Comparison of ENCODE assay signal across 22 cellular contexts in the genomic region with DNA sequence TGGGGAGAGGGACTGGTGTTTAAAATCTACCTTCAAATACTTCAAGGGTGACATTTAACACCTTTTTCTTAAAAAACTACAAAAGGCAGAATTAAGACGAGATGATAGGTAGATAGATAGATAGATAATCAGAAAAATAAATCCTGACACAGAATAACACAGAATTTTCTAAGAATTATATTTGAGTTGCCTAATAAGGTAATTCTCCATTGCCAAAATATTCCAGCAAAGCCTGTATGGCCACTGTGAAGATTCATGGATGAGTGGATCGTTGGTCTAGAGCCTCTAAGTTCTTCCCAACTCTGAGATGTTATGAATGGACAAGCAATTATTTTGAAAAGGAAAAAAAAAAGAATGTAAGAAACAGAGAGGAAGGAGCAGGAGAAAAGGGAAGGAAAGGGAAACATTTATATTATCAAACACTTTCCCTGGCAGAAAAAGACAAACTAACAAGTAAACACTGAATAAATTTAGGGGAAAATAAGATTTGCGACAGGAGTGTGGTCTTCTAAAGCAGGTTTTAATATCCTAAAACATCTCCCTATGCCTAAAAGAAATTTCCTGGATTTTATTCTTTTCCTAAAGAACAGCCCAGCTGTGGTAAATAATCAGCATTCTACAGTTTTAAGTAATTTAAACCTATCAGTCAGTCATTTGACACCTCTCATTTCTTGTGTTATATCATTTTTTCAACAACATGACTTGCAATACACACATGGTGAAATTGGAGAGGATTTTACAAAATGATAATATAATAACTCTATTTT. TPM values are rescaled to one million over a fixed set of nuclear protein-coding genes. Genes with fewer than 3 reads are reported as not detected.
DNase-seq lines count a peak whose midpoint lies in the region; ATAC-seq and TF ChIP-seq lines count a peak whose summit lies in the region.
"Had no signal": no experiment of that assay in that cellular context is flagged by ENCODE, and none has a peak within 500 bp of the region (broad histone marks: within the 10 kb centered on the region; RNA-seq: fewer than 3 reads in every experiment).

No MANE protein-coding gene starts in this region.

- H3K9me3 ChIP-seq in HCT116 (ENCODE audit: control insufficient read depth in 1 of 2, insufficient read depth in 1 of 2, low read depth in 1 of 2, low read length in 2 of 2) (peaks cover 0 to 7% of the 10 kb centered on the region in 2 experiments; a peak in 1 of 4 replicates), SK-N-MC (ENCODE audit: low read depth, low read length) (no peaks in the 10 kb centered on the region; the same call in 1 of the 2 replicates), tibial nerve (no peaks in the 10 kb centered on the region), psoas muscle (no peaks in the 10 kb centered on the region)
- H3K9me3 ChIP-seq: BE2C had no signal

- RAD21 ChIA-PET in HCT116 (lab: Charles Lee; ENCODE audit: low non-redundant PET in 1 of 2, low total read pairs in 2 of 2, uncharacterized antibody in 2 of 2, unreplicated experiment in 2 of 2) = no interaction called here

- DNase-seq in HCT116 (ENCODE audit: low read depth, low spot score) = no peak
- no peak for DNase-seq in SK-N-MC (ENCODE audit: low read depth, low spot score)
- no peak for DNase-seq in tibial nerve (ENCODE audit: low spot score in 2 of 2)
- DNase-seq in NCI-H82 treated with DMSO at 0.1 percent for 48 hours (lab: John Stamatoyannopoulos, UW; ENCODE audit: unreplicated experiment) = no peak
- no peak for DNase-seq in cerebellar cortex (ENCODE audit: low spot score)
- DNase-seq in psoas muscle = no peak
- DNase-seq: BE2C; Calu3; CD4-positive, alpha-beta T cell; DMS53; H9; MV-4-11; NCI-H1417; NCI-H1930; NCI-H446; NCI-H69; NK-92 treated with Interleukin-12 subunit alpha and Interleukin-12 subunit beta, amount 100 ng/mL, for 24 hours; RPMI8226; SIG-M5 had no signal

- TF ChIP-seq CTCF in HCT116 (IDR thresholded peaks at IDR 0.05 in 2 of 3, conservative IDR thresholded peaks at IDR 0.05 in 1 of 3; ENCODE audit: borderline replicate concordance in 1 of 3, insufficient read depth in 1 of 3, low read depth in 2 of 3, low read length in 2 of 3) = no peak
- no peak for TF ChIP-seq CTCF in tibial nerve (IDR thresholded peaks at IDR 0.05)
- no peak for TF ChIP-seq CTCF in psoas muscle (IDR thresholded peaks at IDR 0.05)

- H3K4me1 ChIP-seq in HCT116 (ENCODE audit: control insufficient read depth in 1 of 2, insufficient read depth in 2 of 2, low read length in 2 of 2) (peaks cover 9 to 31% of the 10 kb centered on the region in 2 experiments; a peak in 3 of 4 replicates), rectal smooth muscle tissue (ENCODE audit: control insufficient read depth, insufficient read depth, low read length) (peaks cover 12% of the 10 kb centered on the region), tibial nerve (peaks cover 2 to 43% (median 9%) of the 10 kb centered on the region in 4 donors), psoas muscle (no peaks in the 10 kb centered on the region)
- H3K4me1 ChIP-seq: BE2C had no signal

- no peaks in the 10 kb centered on the region; the same call in 1 of the 2 replicates for H3K79me2 ChIP-seq in HCT116 (ENCODE audit: insufficient read depth, low read length)

- 58 to 65% methylated on average over 3 of the region's 3 CpGs for WGBS in tibial nerve, 2 donors
- WGBS in psoas muscle, 3 donors = 62 to 69% (median 65%) methylated on average over 3 of the region's 3 CpGs

- no peak overlapping the region for H3K9ac ChIP-seq in HCT116 (ENCODE audit: low read length)
- peak overlapping the region; percentile 30 for H3K9ac ChIP-seq in SK-N-MC (ENCODE audit: insufficient read length)
- H3K9ac ChIP-seq in rectal smooth muscle tissue (ENCODE audit: low read length) = no peak overlapping the region

- TF ChIP-seq EP300 in tibial nerve (IDR thresholded peaks at IDR 0.05) = no peak

- POLR2A ChIA-PET in HCT116 (lab: Charles Lee) = no interaction called here

- TF ChIP-seq RAD21 in HCT116 (IDR thresholded peaks at IDR 0.05; ENCODE audit: low read depth) = no peak

- H3K36me3 ChIP-seq in HCT116 (ENCODE audit: control insufficient read depth in 1 of 2, insufficient read depth in 2 of 2, low read length in 2 of 2) (no peaks in the 10 kb centered on the region), SK-N-MC (ENCODE audit: insufficient read depth, low read length) (no peaks in the 10 kb centered on the region), rectal smooth muscle tissue (ENCODE audit: control insufficient read depth, insufficient read depth, low read length) (no peaks in the 10 kb centered on the region), tibial nerve (no peaks in the 10 kb centered on the region), psoas muscle (ENCODE audit: insufficient read depth in 1 of 2, low read depth in 1 of 2) (no peaks in the 10 kb centered on the region)
- H3K36me3 ChIP-seq: BE2C had no signal

- H3K4me3 ChIP-seq in HCT116 (replicated peaks in 1 of 2; ENCODE audit: low read depth in 1 of 2, low read length in 2 of 2) = no peak overlapping the region
- no peak overlapping the region for H3K4me3 ChIP-seq in SK-N-MC
- no peak overlapping the region for H3K4me3 ChIP-seq in rectal smooth muscle tissue (ENCODE audit: low read length)
- H3K4me3 ChIP-seq in tibial nerve = no peak overlapping the region
- H3K4me3 ChIP-seq in psoas muscle = no peak overlapping the region

- no peaks in the 10 kb centered on the region for H3K9me2 ChIP-seq in HCT116 (ENCODE audit: insufficient read depth)

- intact Hi-C loops in HCT116 (cut with micrococcal nuclease) = no loop called here
- intact Hi-C loops in psoas muscle (cut with DNase I) = no loop called here

- BruUV-seq in HCT116 (replicated peaks; lab: Mats Ljungman, UMichigan) = no TSS peak

- H4K20me1 ChIP-seq in HCT116 (ENCODE audit: insufficient read depth) = no peaks in the 10 kb centered on the region

- H2AFZ ChIP-seq in HCT116 (ENCODE audit: low read depth, low read length, poor library complexity, severe bottlenecking) = no peak overlapping the region

- H3K4me2 ChIP-seq in HCT116 (ENCODE audit: low read length) = no peak overlapping the region

- TF ChIP-seq POLR2A in HCT116 (IDR thresholded peaks at IDR 0.05; ENCODE audit: borderline replicate concordance, extremely low read depth, insufficient read depth, insufficient read length) = no peak
- no peak for TF ChIP-seq POLR2A in tibial nerve (IDR thresholded peaks at IDR 0.05)

- H3K27ac ChIP-seq in HCT116 (ENCODE audit: low read depth, low read length) (no peak overlapping the region), SK-N-MC (peak overlapping the region; percentile 77), rectal smooth muscle tissue (ENCODE audit: low read depth, low read length) (peak overlapping the region; percentile 12), tibial nerve (peak overlapping the region in 3 of 4 donors; percentile 16 to 78 (median 55)), psoas muscle (no peak overlapping the region)
- H3K27ac ChIP-seq: HL-60 had no signal

- CTCF ChIA-PET in HCT116 (lab: Charles Lee) = no interaction called here

- H3K27me3 ChIP-seq in HCT116 (ENCODE audit: insufficient read depth, low read length) (no peaks in the 10 kb centered on the region), rectal smooth muscle tissue (ENCODE audit: control insufficient read depth, insufficient read depth, low read length) (no peaks in the 10 kb centered on the region), tibial nerve (no peaks in the 10 kb centered on the region), psoas muscle (ENCODE audit: insufficient read depth in 3 of 3, low read length in 2 of 3) (no peaks in the 10 kb centered on the region)
- H3K27me3 ChIP-seq: BE2C had no signal

- ATAC-seq in HCT116 (no peak), psoas muscle (no peak)

TF ChIP-seq in HCT116, 20 proteins besides CTCF, POLR2A, EP300 and RAD21:
- TF ChIP-seq SRF (IDR thresholded peaks at IDR 0.05; ENCODE audit: low read depth) (peak; percentile 26; the same call in 1 of the 2 replicates), CEBPB (IDR thresholded peaks at IDR 0.05; ENCODE audit: low read depth) (no peak)
TF ChIP-seq in HCT116: peak in this region for 1.

RNA-seq across cellular contexts. Expression of a gene that starts 7.5 kb away (rescaled TPM):
- 157 TPM for total RNA-seq in HCT116 (2021; ENCODE audit: unreplicated experiment)
- polyA plus RNA-seq in HCT116 (2012) = 153 and 174 TPM in 2 replicates
- 100 to 1,000 TPM in 3 of 4 donors, 10 to 100 TPM in 1; 86.4 to 172 (median 132) TPM for total RNA-seq in tibial nerve
- 10 to 100 TPM; 12.8 to 20.1 (median 19.2) TPM for total RNA-seq in psoas muscle
- 10 to 100 TPM; 10.9 to 15.7 (median 11.7) TPM for polyA plus RNA-seq in psoas muscle
- total RNA-seq: CD4-positive, alpha-beta T cell; OCI-LY7 had no signal

RNA-seq across cellular contexts. Expression of a gene that starts 32.8 kb away (rescaled TPM):
- total RNA-seq in HCT116 (2021; ENCODE audit: unreplicated experiment) (298 TPM), tibial nerve (100 to 1,000 TPM; 196 to 375 (median 312) TPM), psoas muscle (100 to 1,000 TPM in 1 of 4 donors, 10 to 100 TPM in 3; 59.0 to 120 (median 66.7) TPM)
- polyA plus RNA-seq in HCT116 (2012) = 358 and 529 TPM in 2 replicates
- 10 to 100 TPM; 57.6 to 70.1 (median 69.0) TPM for polyA plus RNA-seq in psoas muscle
- total RNA-seq: CD4-positive, alpha-beta T cell; OCI-LY7 had no signal

Comparison
In these comparisons a context has a peak if more than half of its experiments do, and no peak if none do; other contexts are left out.
1. H3K27ac ChIP-seq: peak in SK-N-MC (single experiment), rectal smooth muscle tissue (single experiment) and tibial nerve (3 of 4); none in HCT116 (single experiment) and psoas muscle (single experiment).